10 cellular contexts compared by ENCODE assay signal in genomic region chr4:183588169-183588675, GRCh38.
DNase-seq lines count a peak whose midpoint lies in the region; ATAC-seq and TF ChIP-seq lines count a peak whose summit lies in the region.
"Had no signal": no experiment of that assay in that cellular context is flagged by ENCODE, and none has a peak within 500 bp of the region (broad histone marks: within the 10 kb centered on the region; RNA-seq: fewer than 3 reads in every experiment).

No MANE protein-coding gene starts in this region.

- H2AFZ ChIP-seq in GM23248: peak overlapping the region; percentile 73
- H2AFZ ChIP-seq in hepatocyte: no peak overlapping the region

- H3K4me2 ChIP-seq in GM23248 (ENCODE audit: unreplicated experiment) (peak overlapping the region; percentile 44), hepatocyte (peak overlapping the region; percentile 47), skeletal muscle satellite cell (ENCODE audit: low read length) (peak overlapping the region; percentile 60)

- H3K4me3 ChIP-seq in GM23248: peak overlapping the region; percentile 54
- no peak overlapping the region for H3K4me3 ChIP-seq in hepatocyte
- peak overlapping the region; percentile 16 for H3K4me3 ChIP-seq in skeletal muscle satellite cell (ENCODE audit: low read length)

- no peaks in the 10 kb centered on the region for H3F3A ChIP-seq in GM23248 (ENCODE audit: insufficient read depth)

- H3K36me3 Mint-ChIP-seq in T-helper 17 cell (ENCODE audit: low read depth): no peaks in the 10 kb centered on the region

- ATAC-seq in HG03280 (IDR thresholded peaks at IDR 0.05; ENCODE audit: unreplicated experiment) (no peak), T-helper 17 cell (no peak)
- ATAC-seq: activated T-cell treated with anti-CD3 and anti-CD28 coated beads, Interleukin-2, amount 50 U/mL, for 72 hours had no signal

- H3K27ac ChIP-seq in GM23248 (no peak overlapping the region), hepatocyte (peak overlapping the region; percentile 41)

- no peaks in the 10 kb centered on the region for H4K20me1 ChIP-seq in GM23248 (ENCODE audit: insufficient read depth)
- H4K20me1 ChIP-seq in hepatocyte (ENCODE audit: insufficient read depth, poor library complexity, severe bottlenecking): no peaks in the 10 kb centered on the region

- no peaks in the 10 kb centered on the region for H3K9me2 ChIP-seq in GM23248 (ENCODE audit: insufficient read depth)
- H3K9me2 ChIP-seq in hepatocyte (replicated peaks; ENCODE audit: insufficient read depth): no peaks in the 10 kb centered on the region

- H3K9me3 ChIP-seq in GM23248 (ENCODE audit: low read depth): no peaks in the 10 kb centered on the region
- H3K9me3 ChIP-seq in hepatocyte (ENCODE audit: low read depth): no peaks in the 10 kb centered on the region
- no peaks in the 10 kb centered on the region for H3K9me3 ChIP-seq in skeletal muscle satellite cell (replicated peaks; ENCODE audit: low read length)
- H3K9me3 ChIP-seq in T-helper 17 cell (ENCODE audit: control insufficient read depth, low read length, poor library complexity, severe bottlenecking): no peaks in the 10 kb centered on the region

- H3K9ac ChIP-seq in GM23248: peak overlapping the region; percentile 47
- H3K9ac ChIP-seq in skeletal muscle satellite cell (ENCODE audit: low read depth, low read length): no peak overlapping the region

- TF ChIP-seq CTCF in hepatocyte (IDR thresholded peaks at IDR 0.05; ENCODE audit: poor library complexity): no peak

- peaks cover 4% of the 10 kb centered on the region; the same call in 1 of the 2 replicates for H3K4me1 ChIP-seq in GM23248 (ENCODE audit: insufficient read depth)
- H3K4me1 ChIP-seq in hepatocyte (ENCODE audit: insufficient read depth): no peaks in the 10 kb centered on the region
- H3K4me1 ChIP-seq in skeletal muscle satellite cell (ENCODE audit: control insufficient read depth, insufficient read depth, low read length): peaks cover 5% of the 10 kb centered on the region

- 4 to 8% methylated on average over 11 of the region's 11 CpGs for WGBS in GM23248 (ENCODE audit: low coverage in 1 of 2, low lambda C conversion rate in 2 of 2, missing lambda C conversion rate in 2 of 2), 2 experiments
- WGBS in hepatocyte (ENCODE audit: low lambda C conversion rate, missing lambda C conversion rate): 43% methylated on average over 11 of the region's 11 CpGs

- in situ Hi-C loops in GM23248 (cut with MboI): no loop called here

- H3K27me3 ChIP-seq in GM23248 (replicated peaks; ENCODE audit: insufficient read depth): no peaks in the 10 kb centered on the region
- H3K27me3 ChIP-seq in hepatocyte: no peaks in the 10 kb centered on the region
- H3K27me3 ChIP-seq in skeletal muscle satellite cell (ENCODE audit: control insufficient read depth, insufficient read depth, low read length): no peaks in the 10 kb centered on the region

- H3K36me3 ChIP-seq in GM23248 (ENCODE audit: low read depth) (no peaks in the 10 kb centered on the region), hepatocyte (replicated peaks; ENCODE audit: insufficient read depth, low read depth) (no peaks in the 10 kb centered on the region), skeletal muscle satellite cell (ENCODE audit: insufficient read depth, low read length) (no peaks in the 10 kb centered on the region)

- no peak overlapping the region for H3K4me3 Mint-ChIP-seq in T-helper 17 cell
- H3K4me3 Mint-ChIP-seq: activated T-cell treated with anti-CD3 and anti-CD28 coated beads, Interleukin-2, amount 50 U/mL, for 72 hours had no signal

- H3K79me2 ChIP-seq in GM23248 (ENCODE audit: insufficient read depth) (no peaks in the 10 kb centered on the region), hepatocyte (no peaks in the 10 kb centered on the region)

- no peaks in the 10 kb centered on the region for H3K4me1 Mint-ChIP-seq in T-helper 17 cell

- H3K27ac Mint-ChIP-seq in T-helper 17 cell: no peak overlapping the region
- H3K27ac Mint-ChIP-seq: activated T-cell treated with anti-CD3 and anti-CD28 coated beads, Interleukin-2, amount 50 U/mL, for 72 hours had no signal

- DNase-seq in GM23248: peak; percentile 47
- DNase-seq in amniotic epithelial cell (ENCODE audit: low read depth): peak; percentile 85
- peak; percentile 48 for DNase-seq in hepatocyte (ENCODE audit: low spot score)
- no peak for DNase-seq in activated CD8-positive, alpha-beta memory T cell treated with anti-CD3 and anti-CD28 coated beads for 24 hours
- no peak for DNase-seq in T-helper 17 cell
- no peak for DNase-seq in activated effector memory CD4-positive, alpha-beta T cell treated with Interleukin-2 at 50 U/mL for 16 hours
- DNase-seq: activated T-cell treated with anti-CD3 and anti-CD28 coated beads, Interleukin-2, amount 50 U/mL, for 72 hours; NCI-H1048 had no signal

- H3K27me3 Mint-ChIP-seq in T-helper 17 cell: peaks cover 16% of the 10 kb centered on the region

Comparison
In these comparisons a context has a peak if more than half of its experiments do, and no peak if none do; other contexts are left out.
1. DNase-seq: peak in GM23248 (single experiment), amniotic epithelial cell (single experiment) and hepatocyte (single experiment); none in activated CD8-positive, alpha-beta memory T cell treated with anti-CD3 and anti-CD28 coated beads for 24 hours (single experiment), T-helper 17 cell (0 of 3) and activated effector memory CD4-positive, alpha-beta T cell treated with Interleukin-2 at 50 U/mL for 16 hours (single experiment).
2. Peak in every context shown above with its lines, with median percentiles within 50 percentile points of each other: H3K4me2 ChIP-seq.